15 cellular contexts compared by ENCODE assay signal in the genomic region with DNA sequence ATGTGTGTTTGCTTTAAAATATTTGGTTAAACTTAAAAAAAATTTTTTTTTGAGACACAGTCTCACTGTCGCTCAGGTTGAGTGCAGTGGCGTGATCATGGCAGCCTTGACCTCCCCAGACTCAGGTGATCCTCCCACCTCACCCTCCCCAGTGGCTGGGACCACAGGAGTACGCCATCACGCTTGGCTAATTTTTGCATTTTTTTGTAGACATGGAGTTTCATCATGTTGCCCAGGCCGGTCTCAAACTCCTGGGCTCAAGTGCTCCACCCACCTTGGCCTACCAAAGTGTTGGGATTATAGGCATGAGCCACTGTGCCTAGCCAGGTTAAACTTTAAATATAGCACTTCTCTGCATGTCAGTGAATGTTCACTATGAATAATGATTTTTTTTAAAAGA.
"Had no signal": no experiment of that assay in that cellular context is flagged by ENCODE, and none has a peak within 500 bp of the region (broad histone marks: within the 10 kb centered on the region; RNA-seq: fewer than 3 reads in every experiment).

No MANE protein-coding gene starts in this region.

- H3K9ac ChIP-seq: neural progenitor cell had no signal

- ATAC-seq: activated T-helper 17 cell treated with anti-CD3 and anti-CD28 coated beads, Interleukin-2, amount 50 U/mL, for 72 hours; esophagus mucosa; left ventricle myocardium superior; T-helper 17 cell had no signal

- H3K4me1 Mint-ChIP-seq: T-helper 17 cell had no signal

- H3K36me3 ChIP-seq: neural progenitor cell, upper lobe of left lung, WERI-Rb-1 had no signal

- H3K27me3 ChIP-seq: neural progenitor cell, upper lobe of left lung had no signal

- H3K27ac Mint-ChIP-seq: activated T-helper 17 cell treated with anti-CD3 and anti-CD28 coated beads, Interleukin-2, amount 50 U/mL, for 72 hours; T-helper 17 cell had no signal

- DNase-seq: activated CD4-positive, alpha-beta T cell treated with anti-CD3 and anti-CD28 coated beads, Interleukin-2, amount 50 U/mL, for 48 hours; activated naive CD4-positive, alpha-beta T cell treated with Interleukin-2 at 50 U/mL for 16 hours; central memory CD4-positive, alpha-beta T cell; left ventricle myocardium superior; stimulated activated CD4-positive, alpha-beta T cell treated with anti-CD3 and anti-CD28 coated beads, Interleukin-15, amount 100 ng/mL, for 24 hours; stimulated activated CD4-positive, alpha-beta T cell treated with anti-CD3 and anti-CD28 coated beads, Interleukin-4, amount 100 ng/mL, for 24 hours; stimulated activated CD8-positive, alpha-beta memory T cell treated with anti-CD3 and anti-CD28 coated beads, Interleukin-4, amount 100 ng/mL, for 48 hours; stimulated activated naive CD8-positive, alpha-beta T cell treated with anti-CD3 and anti-CD28 coated beads, Interleukin-15, amount 100 ng/mL, for 72 hours; T-helper 17 cell; upper lobe of left lung; WERI-Rb-1 had no signal

- H3K4me3 ChIP-seq: coronary artery, neural progenitor cell, upper lobe of left lung had no signal

- H3K4me2 ChIP-seq: neural progenitor cell had no signal

- H3K4me3 Mint-ChIP-seq: activated T-helper 17 cell treated with anti-CD3 and anti-CD28 coated beads, Interleukin-2, amount 50 U/mL, for 72 hours; neural progenitor cell; T-helper 17 cell had no signal

- H3K27ac ChIP-seq: coronary artery, upper lobe of left lung, WERI-Rb-1 had no signal

- H3K27me3 Mint-ChIP-seq: stimulated activated naive CD8-positive, alpha-beta T cell treated with anti-CD3 and anti-CD28 coated beads, Interleukin-15, amount 100 ng/mL, for 72 hours had no signal

- H3K9me3 ChIP-seq: upper lobe of left lung had no signal
